In genomic region chr10:5915451-5915850, GRCh38 we compare ENCODE assay signal across 32 cellular contexts.
"Had no signal": no experiment of that assay in that cellular context is flagged by ENCODE, and none has a peak within 500 bp of the region (broad histone marks: within the 10 kb centered on the region; RNA-seq: fewer than 3 reads in every experiment).

No MANE protein-coding gene starts in this region.

- H3K4me1 Mint-ChIP-seq: activated CD8-positive, alpha-beta memory T cell treated with anti-CD3 and anti-CD28 coated beads, Interleukin-2, amount 10 ng/mL, durations not matched to agents 7 days and 5 days; activated naive CD4-positive, alpha-beta T cell treated with anti-CD3 and anti-CD28 coated beads, Interleukin-2, amount 10 ng/mL, durations not matched to agents 7 days and 5 days; activated naive CD8-positive, alpha-beta T cell treated with anti-CD3 and anti-CD28 coated beads, Interleukin-2, amount 10 ng/mL, durations not matched to agents 7 days and 5 days; endodermal cell had no signal

- ATAC-seq: activated CD4-positive, alpha-beta T cell treated with anti-CD3 and anti-CD28 coated beads for 36 hours; activated CD8-positive, alpha-beta memory T cell treated with anti-CD3 and anti-CD28 coated beads, Interleukin-2, amount 10 ng/mL, durations not matched to agents 7 days and 5 days; activated CD8-positive, alpha-beta T cell treated with anti-CD3 and anti-CD28 coated beads, Interleukin-2, amount 10 ng/mL, durations not matched to agents 7 days and 5 days; activated naive CD4-positive, alpha-beta T cell treated with anti-CD3 and anti-CD28 coated beads, Interleukin-2, amount 50 U/mL, for 72 hours; activated T-cell treated with anti-CD3 and anti-CD28 coated beads, Interleukin-2, amount 50 U/mL, for 72 hours; gastroesophageal sphincter; heart right ventricle had no signal

- H3K4me3 Mint-ChIP-seq: activated CD4-positive, alpha-beta memory T cell treated with anti-CD3 and anti-CD28 coated beads for 36 hours; activated CD4-positive, alpha-beta T cell treated with anti-CD3 and anti-CD28 coated beads for 36 hours; activated CD4-positive, alpha-beta T cell treated with anti-CD3 and anti-CD28 coated beads, Interleukin-2, amount 10 ng/mL, durations not matched to agents 24 days and 14 days; activated CD8-positive, alpha-beta memory T cell treated with anti-CD3 and anti-CD28 coated beads, Interleukin-2, amount 10 ng/mL, durations not matched to agents 7 days and 5 days; activated CD8-positive, alpha-beta T cell treated with anti-CD3 and anti-CD28 coated beads, Interleukin-2, amount 10 ng/mL, durations not matched to agents 7 days and 5 days; activated naive CD4-positive, alpha-beta T cell treated with anti-CD3 and anti-CD28 coated beads, Interleukin-2, amount 10 ng/mL, durations not matched to agents 7 days and 5 days; activated naive CD8-positive, alpha-beta T cell treated with anti-CD3 and anti-CD28 coated beads, Interleukin-2, amount 10 ng/mL, durations not matched to agents 7 days and 5 days; activated T-cell treated with anti-CD3 and anti-CD28 coated beads, Interleukin-2, amount 50 U/mL, for 72 hours; brain; endodermal cell had no signal

- H3K27me3 ChIP-seq: ascending aorta, breast epithelium, cardiac muscle cell, colonic mucosa, dorsolateral prefrontal cortex, esophagus squamous epithelium, gastroesophageal sphincter, heart right ventricle had no signal

- H3K4me3 ChIP-seq: ascending aorta, breast epithelium, cardiac muscle cell, colonic mucosa, dorsolateral prefrontal cortex, esophagus squamous epithelium, gastroesophageal sphincter, heart right ventricle had no signal

- H3K4me1 ChIP-seq: ascending aorta, breast epithelium, colonic mucosa had no signal

- DNase-seq: activated CD4-positive, alpha-beta memory T cell treated with anti-CD3 and anti-CD28 coated beads for 36 hours; activated CD4-positive, alpha-beta T cell treated with anti-CD3 and anti-CD28 coated beads for 36 hours; activated CD4-positive, alpha-beta T cell treated with anti-CD3 and anti-CD28 coated beads, Interleukin-2, amount 10 ng/mL, durations not matched to agents 24 days and 14 days; activated CD4-positive, CD25-positive, alpha-beta regulatory T cell; activated CD4-positive, CD25-positive, alpha-beta regulatory T cell treated with anti-CD3 and anti-CD28 coated beads, Interleukin-2, amount 50 U/mL, for 72 hours; activated CD8-positive, alpha-beta memory T cell treated with anti-CD3 and anti-CD28 coated beads, Interleukin-2, amount 10 ng/mL, durations not matched to agents 7 days and 5 days; activated CD8-positive, alpha-beta memory T cell treated with anti-CD3 and anti-CD28 coated beads, Interleukin-2, amount 50 U/mL, for 4 hours; activated CD8-positive, alpha-beta T cell treated with anti-CD3 and anti-CD28 coated beads, Interleukin-2, amount 10 ng/mL, durations not matched to agents 7 days and 5 days; activated gamma-delta T cell; activated naive CD4-positive, alpha-beta T cell; activated naive CD4-positive, alpha-beta T cell treated with anti-CD3 and anti-CD28 coated beads, Interleukin-2, amount 10 ng/mL, durations not matched to agents 7 days and 5 days; activated naive CD8-positive, alpha-beta T cell treated with anti-CD3 and anti-CD28 coated beads, Interleukin-2, amount 10 ng/mL, durations not matched to agents 7 days and 5 days; activated T-cell treated with anti-CD3 and anti-CD28 coated beads, Interleukin-2, amount 50 U/mL, for 1 hour; activated T-cell treated with anti-CD3 and anti-CD28 coated beads, Interleukin-2, amount 50 U/mL, for 72 hours; central memory CD4-positive, alpha-beta T cell; cerebellar nuclear complex; colonic mucosa; effector memory CD4-positive, alpha-beta T cell; endodermal cell; esophagus squamous epithelium; foreskin melanocyte; heart right ventricle; T-helper 1 cell; T-helper 2 cell had no signal

- H3K27me3 Mint-ChIP-seq: activated CD4-positive, alpha-beta memory T cell treated with anti-CD3 and anti-CD28 coated beads for 36 hours; activated CD4-positive, alpha-beta T cell treated with anti-CD3 and anti-CD28 coated beads for 36 hours; activated CD4-positive, alpha-beta T cell treated with anti-CD3 and anti-CD28 coated beads, Interleukin-2, amount 10 ng/mL, durations not matched to agents 24 days and 14 days; activated CD8-positive, alpha-beta memory T cell treated with anti-CD3 and anti-CD28 coated beads, Interleukin-2, amount 10 ng/mL, durations not matched to agents 7 days and 5 days; activated naive CD4-positive, alpha-beta T cell treated with anti-CD3 and anti-CD28 coated beads, Interleukin-2, amount 10 ng/mL, durations not matched to agents 7 days and 5 days; activated naive CD8-positive, alpha-beta T cell treated with anti-CD3 and anti-CD28 coated beads, Interleukin-2, amount 10 ng/mL, durations not matched to agents 7 days and 5 days; brain had no signal

- H3K27ac Mint-ChIP-seq: activated CD4-positive, alpha-beta memory T cell treated with anti-CD3 and anti-CD28 coated beads for 36 hours; activated CD4-positive, alpha-beta T cell treated with anti-CD3 and anti-CD28 coated beads for 36 hours; activated CD4-positive, alpha-beta T cell treated with anti-CD3 and anti-CD28 coated beads, Interleukin-2, amount 10 ng/mL, durations not matched to agents 24 days and 14 days; activated CD8-positive, alpha-beta memory T cell treated with anti-CD3 and anti-CD28 coated beads, Interleukin-2, amount 10 ng/mL, durations not matched to agents 7 days and 5 days; activated CD8-positive, alpha-beta T cell treated with anti-CD3 and anti-CD28 coated beads, Interleukin-2, amount 10 ng/mL, durations not matched to agents 7 days and 5 days; activated naive CD8-positive, alpha-beta T cell treated with anti-CD3 and anti-CD28 coated beads, Interleukin-2, amount 10 ng/mL, durations not matched to agents 7 days and 5 days; activated T-cell treated with anti-CD3 and anti-CD28 coated beads, Interleukin-2, amount 50 U/mL, for 72 hours; brain; endodermal cell had no signal

- H3K27ac ChIP-seq: ascending aorta, breast epithelium, cardiac muscle cell, colonic mucosa, dorsolateral prefrontal cortex, epithelial cell of prostate, esophagus squamous epithelium, gastroesophageal sphincter, heart right ventricle had no signal

- H3K9me3 ChIP-seq: ascending aorta, breast epithelium, colonic mucosa, esophagus squamous epithelium, gastroesophageal sphincter, heart right ventricle had no signal
